In genomic region chr2:185990861-185991525, GRCh38 we compare ENCODE assay signal across 23 cellular contexts.
A peak's percentile ranks its signal among the peaks of the same experiment; 100 is the strongest.
DNase-seq lines count a peak whose midpoint lies in the region; ATAC-seq lines count a peak whose summit lies in the region.
"Had no signal": no experiment of that assay in that cellular context is flagged by ENCODE, and none has a peak within 500 bp of the region (broad histone marks: within the 10 kb centered on the region; RNA-seq: fewer than 3 reads in every experiment).

No MANE protein-coding gene starts in this region.

- no peak overlapping the region for H2AFZ ChIP-seq in GM23248

- H3K79me2 ChIP-seq in GM23248 (ENCODE audit: insufficient read depth) = no peaks in the 10 kb centered on the region

- H3F3A ChIP-seq in GM23248 (ENCODE audit: insufficient read depth) = no peaks in the 10 kb centered on the region

- H3K4me3 ChIP-seq in GM23248 = no peak overlapping the region
- H3K4me3 ChIP-seq: esophagus squamous epithelium, left ventricle myocardium inferior, skin epidermis, transverse colon had no signal

- no peak overlapping the region for H3K9ac ChIP-seq in GM23248
- H3K9ac ChIP-seq: KMS-11 had no signal

- no peak for ATAC-seq in HG03469 (IDR thresholded peaks at IDR 0.05; ENCODE audit: unreplicated experiment)
- ATAC-seq: stimulated activated naive CD8-positive, alpha-beta T cell treated with anti-CD3 and anti-CD28 coated beads, Interleukin-15, Interleukin-2, amounts not matched to agents 100 U/mL and 50 U/mL, for 24 hours had no signal

- no peak overlapping the region for H3K27ac ChIP-seq in GM23248
- H3K27ac ChIP-seq: esophagus squamous epithelium, KMS-11, left ventricle myocardium inferior, skin epidermis had no signal

- H3K4me1 ChIP-seq in GM23248 (ENCODE audit: insufficient read depth) = no peaks in the 10 kb centered on the region
- H3K4me1 ChIP-seq: esophagus squamous epithelium, left ventricle myocardium inferior, transverse colon had no signal

- WGBS in GM23248 (ENCODE audit: low coverage in 1 of 2, low lambda C conversion rate in 2 of 2, missing lambda C conversion rate in 2 of 2), 2 experiments = 73 to 76% methylated on average over 6 of the region's 6 CpGs

- DNase-seq in GM23248 (peak; percentile 2), NCI-H226 (peak; percentile 44), foreskin melanocyte (peak; percentile 22), stromal cell of bone marrow (ENCODE audit: low read depth) (peak; percentile 15), NCI-H187 (lab: John Stamatoyannopoulos, UW) (no peak)
- no peak for DNase-seq in activated naive CD4-positive, alpha-beta T cell treated with Interleukin-2 at 50 U/mL for 16 hours
- DNase-seq: activated CD4-positive, alpha-beta memory T cell treated with anti-CD3 and anti-CD28 coated beads, Interleukin-2, amount 10 ng/mL, durations not matched to agents 7 days and 5 days; activated naive CD4-positive, alpha-beta T cell; anterior cingulate cortex; DND-41; effector memory CD4-positive, alpha-beta T cell; esophagus squamous epithelium; left ventricle myocardium inferior; NCI-H1048; NCI-H2081; NCI-H510A; posterior cingulate gyrus; RPMI8226; stimulated activated naive CD8-positive, alpha-beta T cell treated with anti-CD3 and anti-CD28 coated beads, Interleukin-15, Interleukin-2, amounts not matched to agents 100 U/mL and 50 U/mL, for 24 hours; transverse colon had no signal

- H3K9me3 ChIP-seq in GM23248 (ENCODE audit: low read depth) = no peaks in the 10 kb centered on the region
- H3K9me3 ChIP-seq: esophagus squamous epithelium, left ventricle myocardium inferior, transverse colon had no signal

- no peaks in the 10 kb centered on the region for H4K20me1 ChIP-seq in GM23248 (ENCODE audit: insufficient read depth)

- no peaks in the 10 kb centered on the region for H3K36me3 ChIP-seq in GM23248 (ENCODE audit: low read depth)
- H3K36me3 ChIP-seq: esophagus squamous epithelium, transverse colon had no signal

- no peak overlapping the region for H3K4me2 ChIP-seq in GM23248 (ENCODE audit: unreplicated experiment)
- H3K4me2 ChIP-seq: KMS-11 had no signal

- no peaks in the 10 kb centered on the region for H3K9me2 ChIP-seq in GM23248 (ENCODE audit: insufficient read depth)

- 0 out of 2 replicates have a peak, but pooled peaks cover 4% of the 10 kb centered on the region for H3K27me3 ChIP-seq in GM23248 (replicated peaks; ENCODE audit: insufficient read depth)
- H3K27me3 ChIP-seq: esophagus squamous epithelium, transverse colon had no signal

- in situ Hi-C loops in GM23248 (cut with MboI) = no loop called here

Comparison
In these comparisons a context has a peak if more than half of its experiments do, and no peak if none do; other contexts are left out.
1. DNase-seq: peak in GM23248 (single experiment), NCI-H226 (single experiment), foreskin melanocyte (single experiment) and stromal cell of bone marrow (single experiment); none in NCI-H187 (0 of 2) and activated naive CD4-positive, alpha-beta T cell treated with Interleukin-2 at 50 U/mL for 16 hours (single experiment).